Comparison of ENCODE assay signal across 10 cellular contexts in the genomic region with DNA sequence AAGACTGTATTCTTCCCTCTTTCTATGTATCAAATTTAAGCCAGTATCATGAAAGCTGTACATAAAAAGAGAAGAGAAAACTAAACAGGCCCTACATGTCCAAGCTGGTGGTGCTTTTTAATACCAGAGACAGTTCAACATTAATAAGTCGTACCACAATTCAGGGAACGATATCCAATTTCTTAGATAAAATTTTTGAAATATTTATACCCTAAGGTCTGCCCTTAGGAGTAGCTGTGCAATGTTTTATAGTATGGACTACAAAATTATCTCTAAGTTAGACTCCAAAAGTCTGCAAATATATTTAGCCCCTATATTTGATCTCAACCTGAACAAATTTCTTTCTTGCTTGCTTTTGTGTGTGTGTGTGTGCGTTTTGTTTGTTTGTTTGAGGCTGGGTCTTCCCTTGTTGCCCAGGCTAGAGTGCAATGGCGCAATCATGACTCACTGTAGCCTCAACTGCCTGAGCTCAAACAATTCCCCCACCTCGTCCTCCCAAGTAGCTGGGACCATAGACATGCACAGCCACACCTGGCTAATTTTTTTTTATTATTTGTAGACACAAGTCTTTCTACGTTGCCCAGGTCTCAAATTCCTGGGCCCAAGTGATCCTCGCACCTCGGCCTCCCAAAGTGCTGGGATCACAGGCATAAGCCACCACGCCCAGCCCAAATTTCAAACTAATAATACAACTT. TPM values are rescaled to one million over a fixed set of nuclear protein-coding genes. Genes with fewer than 3 reads are reported as not detected.
DNase-seq lines count a peak whose midpoint lies in the region; ATAC-seq and TF ChIP-seq lines count a peak whose summit lies in the region.
"Had no signal": no experiment of that assay in that cellular context is flagged by ENCODE, and none has a peak within 500 bp of the region (broad histone marks: within the 10 kb centered on the region; RNA-seq: fewer than 3 reads in every experiment).

No MANE protein-coding gene starts in this region.

- H3K9ac ChIP-seq in SK-N-MC (ENCODE audit: insufficient read length) (no peak overlapping the region), skeletal muscle tissue (ENCODE audit: low read depth in 1 of 3, low read length in 3 of 3) (peak overlapping the region; percentile 18 to 36 (median 25))

- peaks cover 20% of the 10 kb centered on the region for H3K4me1 Mint-ChIP-seq in activated CD4-positive, alpha-beta T cell treated with anti-CD3 and anti-CD28 coated beads, Interleukin-2, amount 10 ng/mL, durations not matched to agents 24 days and 14 days

- H3K27ac ChIP-seq in SK-N-MC, result peak overlapping the region; percentile 87
- no peak overlapping the region for H3K27ac ChIP-seq in foreskin keratinocyte
- H3K27ac ChIP-seq in skeletal muscle tissue (ENCODE audit: low read depth, low read length), result peak overlapping the region; percentile 41

- no peak overlapping the region for H3K4me3 Mint-ChIP-seq in activated CD4-positive, alpha-beta T cell treated with anti-CD3 and anti-CD28 coated beads, Interleukin-2, amount 10 ng/mL, durations not matched to agents 24 days and 14 days
- H3K4me3 Mint-ChIP-seq: neural crest cell had no signal

- no peaks in the 10 kb centered on the region for H3K9me3 ChIP-seq in SK-N-MC (ENCODE audit: low read depth, low read length)
- H3K9me3 ChIP-seq in skeletal muscle tissue (ENCODE audit: control insufficient read depth in 3 of 3, low read length in 3 of 3), result no peaks in the 10 kb centered on the region

- H3K4me3 ChIP-seq in SK-N-MC (no peak overlapping the region), skeletal muscle tissue (ENCODE audit: low read length in 3 of 3) (no peak overlapping the region)

- H3K4me1 ChIP-seq in foreskin keratinocyte (no peaks in the 10 kb centered on the region), skeletal muscle tissue (ENCODE audit: control insufficient read depth in 3 of 3, insufficient read depth in 3 of 3, low read length in 3 of 3) (peaks cover 9 to 21% (median 16%) of the 10 kb centered on the region in 3 donors)

- peak; percentile 28 for ATAC-seq in foreskin keratinocyte
- no peak for ATAC-seq in GM18867 (IDR thresholded peaks at IDR 0.05; ENCODE audit: unreplicated experiment)

- no peaks in the 10 kb centered on the region for H3K27me3 ChIP-seq in foreskin keratinocyte
- no peaks in the 10 kb centered on the region for H3K27me3 ChIP-seq in skeletal muscle tissue (ENCODE audit: control insufficient read depth in 3 of 3, insufficient read depth in 3 of 3, low read length in 3 of 3)

- TF ChIP-seq CTCF in foreskin keratinocyte (conservative IDR thresholded peaks at IDR 0.05), result no peak

- H3K36me3 ChIP-seq in SK-N-MC (ENCODE audit: insufficient read depth, low read length) (no peaks in the 10 kb centered on the region), skeletal muscle tissue (ENCODE audit: control insufficient read depth in 3 of 3, insufficient read depth in 3 of 3, low read length in 3 of 3) (no peaks in the 10 kb centered on the region)

- H3K9me3 Mint-ChIP-seq in activated CD4-positive, alpha-beta T cell treated with anti-CD3 and anti-CD28 coated beads, Interleukin-2, amount 10 ng/mL, durations not matched to agents 24 days and 14 days, result no peaks in the 10 kb centered on the region
- H3K9me3 Mint-ChIP-seq: neural crest cell had no signal

- H3K27me3 Mint-ChIP-seq in activated CD4-positive, alpha-beta T cell treated with anti-CD3 and anti-CD28 coated beads, Interleukin-2, amount 10 ng/mL, durations not matched to agents 24 days and 14 days, result no peaks in the 10 kb centered on the region

- no peaks in the 10 kb centered on the region for H3K36me3 Mint-ChIP-seq in activated CD4-positive, alpha-beta T cell treated with anti-CD3 and anti-CD28 coated beads, Interleukin-2, amount 10 ng/mL, durations not matched to agents 24 days and 14 days (ENCODE audit: low read depth)

- peak; percentile 57 for DNase-seq in HCEC 1CT
- DNase-seq in SK-N-MC (ENCODE audit: low read depth, low spot score), result no peak
- DNase-seq in foreskin keratinocyte, result no peak
- DNase-seq in GDM1 (lab: John Stamatoyannopoulos, UW), result no peak
- DNase-seq in GM19240 (ENCODE audit: insufficient read length, low spot score), result no peak
- no peak for DNase-seq in activated CD4-positive, alpha-beta T cell treated with anti-CD3 and anti-CD28 coated beads, Interleukin-2, amount 10 ng/mL, durations not matched to agents 24 days and 14 days
- DNase-seq: activated naive CD4-positive, alpha-beta T cell treated with Interleukin-2 at 50 U/mL for 16 hours had no signal

- intact Hi-C loops in activated CD4-positive, alpha-beta T cell treated with anti-CD3 and anti-CD28 coated beads, Interleukin-2, amount 10 ng/mL, durations not matched to agents 24 days and 14 days (cut with micrococcal nuclease), result loop anchor here (2.0 kb wide), 1 partner anchor 54 kb away; no protein-coding TSS in a partner anchor

- no peak overlapping the region for H3K27ac Mint-ChIP-seq in activated CD4-positive, alpha-beta T cell treated with anti-CD3 and anti-CD28 coated beads, Interleukin-2, amount 10 ng/mL, durations not matched to agents 24 days and 14 days

RNA-seq across cellular contexts. Expression of a gene that starts 13.2 kb away (rescaled TPM):
- 12.0 and 12.3 TPM in 2 replicates for total RNA-seq in foreskin keratinocyte
- 4.3 and 5.5 TPM in 2 replicates for polyA plus RNA-seq in foreskin keratinocyte
- 13.0 TPM for total RNA-seq in skeletal muscle tissue
- 26.4 and 30.7 TPM in 2 replicates for total RNA-seq in activated CD4-positive, alpha-beta T cell treated with anti-CD3 and anti-CD28 coated beads, Interleukin-2, amount 10 ng/mL, durations not matched to agents 24 days and 14 days

RNA-seq across cellular contexts. Expression of a gene that starts 39.8 kb away (rescaled TPM):
- total RNA-seq in foreskin keratinocyte (0.95 and 1.0 TPM in 2 replicates), skeletal muscle tissue (2.1 TPM)
- 0.93 and 0.94 TPM in 2 replicates for polyA plus RNA-seq in foreskin keratinocyte
- 2.0 and 2.5 TPM in 2 replicates for total RNA-seq in activated CD4-positive, alpha-beta T cell treated with anti-CD3 and anti-CD28 coated beads, Interleukin-2, amount 10 ng/mL, durations not matched to agents 24 days and 14 days

RNA-seq across cellular contexts. Expression of a gene that starts 55.3 kb away (rescaled TPM):
- total RNA-seq in foreskin keratinocyte, result 7.1 and 8.1 TPM in 2 replicates
- 6.4 and 8.6 TPM in 2 replicates for polyA plus RNA-seq in foreskin keratinocyte
- 8.9 TPM for total RNA-seq in skeletal muscle tissue
- total RNA-seq in activated CD4-positive, alpha-beta T cell treated with anti-CD3 and anti-CD28 coated beads, Interleukin-2, amount 10 ng/mL, durations not matched to agents 24 days and 14 days, result 8.7 and 9.8 TPM in 2 replicates
